Comparison of ENCODE assay signal across 9 cellular contexts in genomic region chr20:44384423-44385027, GRCh38. TPM values are rescaled to one million over a fixed set of nuclear protein-coding genes. Genes with fewer than 3 reads are reported as not detected.
DNase-seq lines count a peak whose midpoint lies in the region; ATAC-seq and TF ChIP-seq lines count a peak whose summit lies in the region.
"Had no signal": no experiment of that assay in that cellular context is flagged by ENCODE, and none has a peak within 500 bp of the region (broad histone marks: within the 10 kb centered on the region; RNA-seq: fewer than 3 reads in every experiment).

No MANE protein-coding gene starts in this region.

- POLR2A ChIA-PET in GM10248 (lab: Yijun Ruan, JAX) = no interaction called here

- H3K4me3 ChIP-seq in Loucy (ENCODE audit: low read length, poor library complexity, severe bottlenecking) = no peak overlapping the region
- H3K4me3 ChIP-seq in SJSA1 = no peak overlapping the region
- H3K4me3 ChIP-seq in parathyroid adenoma (ENCODE audit: low read depth, low read length) = no peak overlapping the region
- H3K4me3 ChIP-seq in upper lobe of right lung = no peak overlapping the region

- H4K20me1 ChIP-seq in Loucy (ENCODE audit: insufficient read depth, low read length, poor library complexity, severe bottlenecking) = no peaks in the 10 kb centered on the region

- no peaks in the 10 kb centered on the region for H3F3A ChIP-seq in Loucy (ENCODE audit: low read depth)

- CTCF ChIA-PET in GM10248 (lab: Yijun Ruan, JAX) = interaction anchor here (0.6 to 6.6 kb wide), 29 partner anchors 9 to 483 kb away, joined by 3 to 113 read pairs (median 4); partner anchors contain the start of gene FITM2

- H3K9me3 ChIP-seq in Loucy (ENCODE audit: insufficient read depth, low read depth, low read length) (no peaks in the 10 kb centered on the region), SJSA1 (replicated peaks) (no peaks in the 10 kb centered on the region), parathyroid adenoma (ENCODE audit: control insufficient read depth, low read length) (no peaks in the 10 kb centered on the region), upper lobe of right lung (no peaks in the 10 kb centered on the region)

- H3K27me3 ChIP-seq in Loucy (ENCODE audit: insufficient read depth, low read length, poor library complexity, severe bottlenecking) (no peaks in the 10 kb centered on the region), SJSA1 (replicated peaks) (peaks cover 4% of the 10 kb centered on the region; the same call in 1 of the 2 replicates), parathyroid adenoma (ENCODE audit: control insufficient read depth, insufficient read depth, low read length) (no peaks in the 10 kb centered on the region), upper lobe of right lung (peaks cover 9% of the 10 kb centered on the region)

- H3K36me3 ChIP-seq in Loucy (ENCODE audit: insufficient read depth, low read length) (no peaks in the 10 kb centered on the region), SJSA1 (no peaks in the 10 kb centered on the region), parathyroid adenoma (ENCODE audit: control insufficient read depth, insufficient read depth, low read length) (no peaks in the 10 kb centered on the region), upper lobe of right lung (no peaks in the 10 kb centered on the region)

- no peak overlapping the region for H2AFZ ChIP-seq in Loucy (ENCODE audit: low read length)
- H2AFZ ChIP-seq in parathyroid adenoma = peak overlapping the region; percentile 11

- H3K9ac ChIP-seq in Loucy (ENCODE audit: low read depth, low read length, poor library complexity, severe bottlenecking) (no peak overlapping the region), parathyroid adenoma (no peak overlapping the region)

- no peak overlapping the region for H3K4me2 ChIP-seq in Loucy (ENCODE audit: low read depth, low read length, poor library complexity, severe bottlenecking)
- H3K4me2 ChIP-seq in parathyroid adenoma (ENCODE audit: low read length) = no peak overlapping the region

- DNase-seq in GM10248 (ENCODE audit: extremely low spot score) (peak; percentile 75), SJSA1 (ENCODE audit: low read depth in 1 of 2, low spot score in 2 of 2) (peak; percentile 49 to 78), germinal center (ENCODE audit: low spot score) (peak; percentile 58), upper lobe of right lung (peak; percentile 92)
- DNase-seq in activated effector memory CD4-positive, alpha-beta T cell treated with anti-CD3 and anti-CD28 coated beads, Interleukin-2, amount 50 U/mL, for 16 hours = peak; percentile 94

- ATAC-seq in upper lobe of right lung = peak; percentile 83
- no peak for ATAC-seq in HG03097 (IDR thresholded peaks at IDR 0.05; ENCODE audit: low FRiP score, unreplicated experiment)

- H3K79me2 ChIP-seq in Loucy (ENCODE audit: insufficient read depth, low read length) (no peaks in the 10 kb centered on the region), parathyroid adenoma (no peaks in the 10 kb centered on the region)

- peak; percentile 93 for TF ChIP-seq CTCF in GM10248 (IDR thresholded peaks at IDR 0.05; ENCODE audit: control extremely low read depth, extremely low read depth, low read depth, missing control alignments)
- TF ChIP-seq CTCF in Loucy (conservative IDR thresholded peaks at IDR 0.05; ENCODE audit: low read length) = peak; percentile 96
- peak; percentile 75 for TF ChIP-seq CTCF in parathyroid adenoma (IDR thresholded peaks at IDR 0.05)
- peak; percentile 88 for TF ChIP-seq CTCF in upper lobe of right lung (IDR thresholded peaks at IDR 0.05)

- H3K27ac ChIP-seq in SJSA1 = no peak overlapping the region
- H3K27ac ChIP-seq in parathyroid adenoma = no peak overlapping the region
- H3K27ac ChIP-seq in upper lobe of right lung = no peak overlapping the region
- H3K27ac ChIP-seq: epithelial cell of prostate had no signal

- intact Hi-C loops in upper lobe of right lung (cut with DNase I) = loop anchor here (10.0 kb wide), 2 partner anchors 170 to 230 kb away; partner anchors contain the start of gene OSER1

- H3K4me1 ChIP-seq in Loucy (ENCODE audit: insufficient read depth, low read length, poor library complexity, severe bottlenecking) (no peaks in the 10 kb centered on the region), SJSA1 (replicated peaks) (peaks cover 5% of the 10 kb centered on the region; the same call in 1 of the 2 replicates), parathyroid adenoma (no peaks in the 10 kb centered on the region), upper lobe of right lung (no peaks in the 10 kb centered on the region)

- no peaks in the 10 kb centered on the region for H3K9me2 ChIP-seq in Loucy (replicated peaks; ENCODE audit: low read depth, low read length)

RNA-seq across cellular contexts. Expression of gene HNF4A, which starts 29.0 kb away (rescaled TPM):
- total RNA-seq in SJSA1 (2014; rRNA removed; shearing (Covaris generic)) = not detected in 2 replicates
- 0.20 TPM for total RNA-seq in upper lobe of right lung

RNA-seq across cellular contexts. Expression of gene R3HDML, which starts 47.7 kb away (rescaled TPM):
- not detected in 2 replicates for total RNA-seq in SJSA1 (2014; rRNA removed; shearing (Covaris generic))
- total RNA-seq in upper lobe of right lung = not detected
